ENCODE assay signal across 8 cellular contexts in genomic region chr4:140012688-140013087, GRCh38.
A peak's percentile ranks its signal among the peaks of the same experiment; 100 is the strongest.
DNase-seq lines count a peak whose midpoint lies in the region; ATAC-seq, FAIRE-seq and TF ChIP-seq lines count a peak whose summit lies in the region.

No MANE protein-coding gene starts in this region.

- TF ChIP-seq CTCF in VCaP (conservative IDR thresholded peaks at IDR 0.05) (peak; percentile 80), MCF 10A (IDR thresholded peaks at IDR 0.05; ENCODE audit: unreplicated experiment) (peak; percentile 47)

- no peak for FAIRE-seq in GM19239 (lab: Jason Lieb, UNC)

- H3K27ac Mint-ChIP-seq in MCF 10A (ENCODE audit: low read depth, unreplicated experiment), result peak overlapping the region; percentile 0
- no peak overlapping the region for H3K27ac Mint-ChIP-seq in immature natural killer cell

- H3K4me3 Mint-ChIP-seq in MCF 10A (ENCODE audit: unreplicated experiment) (no peak overlapping the region), immature natural killer cell (no peak overlapping the region)

- H3K4me1 Mint-ChIP-seq in MCF 10A (ENCODE audit: insufficient read depth, unreplicated experiment) (peaks cover 7% of the 10 kb centered on the region), immature natural killer cell (peaks cover 8 to 11% of the 10 kb centered on the region in 2 donors)

- intact Hi-C loops in MCF 10A (cut with micrococcal nuclease), result loop anchor here (1.0 to 5.0 kb wide), 5 partner anchors 138 to 600 kb away; no protein-coding TSS in a partner anchor

- POLR2A ChIA-PET in MCF 10A (lab: Yijun Ruan, JAX), result interaction anchor here (1.5 kb wide), 1 partner anchor 124 kb away, joined by 4 read pairs; no protein-coding TSS in a partner anchor

- H3K36me3 Mint-ChIP-seq in MCF 10A (ENCODE audit: insufficient read depth, unreplicated experiment) (no peaks in the 10 kb centered on the region), immature natural killer cell (no peaks in the 10 kb centered on the region)

- H3K27me3 Mint-ChIP-seq in MCF 10A (ENCODE audit: insufficient read depth, unreplicated experiment) (no peaks in the 10 kb centered on the region), immature natural killer cell (ENCODE audit: low read depth in 3 of 3) (peaks cover 4 to 8% (median 5%) of the 10 kb centered on the region in 3 donors)

- no TSS peak for BruUV-seq in MCF 10A (replicated peaks; lab: Mats Ljungman, UMichigan)

- H3K27ac ChIP-seq in VCaP, result peak overlapping the region; percentile 87

- CTCF ChIA-PET in MCF 10A (lab: Yijun Ruan, JAX), result interaction anchor here (0.5 to 2.4 kb wide), 12 partner anchors 9 to 786 kb away, joined by 3 to 12 read pairs (median 4); partner anchors contain the start of gene SCOC

- DNase-seq in AG08395 (ENCODE audit: low spot score) (peak; percentile 45), GM19239 (ENCODE audit: insufficient read length, low spot score) (peak; percentile 7), NCI-H1417 (lab: John Stamatoyannopoulos, UW) (peak; percentile 51 to 89 (median 64)), MCF 10A (ENCODE audit: unreplicated experiment) (peak; percentile 86), immature natural killer cell (peak; percentile 47 to 56 (median 50))
- peak; percentile 28 to 30 for DNase-seq in stimulated activated CD4-positive, alpha-beta T cell treated with anti-CD3 and anti-CD28 coated beads, Interleukin-1b, Interleukin-23, amount 100 ng/mL, for 1 hour (ENCODE audit: low read depth in 2 of 2)

- no peak for ATAC-seq in GM21367 (IDR thresholded peaks at IDR 0.05; ENCODE audit: unreplicated experiment)

- H3K9me3 Mint-ChIP-seq in MCF 10A (ENCODE audit: unreplicated experiment) (no peaks in the 10 kb centered on the region), immature natural killer cell (no peaks in the 10 kb centered on the region)

Comparison
In these comparisons a context has a peak if more than half of its experiments do, and no peak if none do; other contexts are left out.
1. DNase-seq: peak in every context shown above with its lines; median percentile 86 in MCF 10A; 64 in NCI-H1417; 50 in immature natural killer cell; 45 in AG08395; 29 in stimulated activated CD4-positive, alpha-beta T cell treated with anti-CD3 and anti-CD28 coated beads, Interleukin-1b, Interleukin-23, amount 100 ng/mL, for 1 hour; 7 in GM19239.